ENCODE assay signal across 8 cellular contexts in the genomic region with DNA sequence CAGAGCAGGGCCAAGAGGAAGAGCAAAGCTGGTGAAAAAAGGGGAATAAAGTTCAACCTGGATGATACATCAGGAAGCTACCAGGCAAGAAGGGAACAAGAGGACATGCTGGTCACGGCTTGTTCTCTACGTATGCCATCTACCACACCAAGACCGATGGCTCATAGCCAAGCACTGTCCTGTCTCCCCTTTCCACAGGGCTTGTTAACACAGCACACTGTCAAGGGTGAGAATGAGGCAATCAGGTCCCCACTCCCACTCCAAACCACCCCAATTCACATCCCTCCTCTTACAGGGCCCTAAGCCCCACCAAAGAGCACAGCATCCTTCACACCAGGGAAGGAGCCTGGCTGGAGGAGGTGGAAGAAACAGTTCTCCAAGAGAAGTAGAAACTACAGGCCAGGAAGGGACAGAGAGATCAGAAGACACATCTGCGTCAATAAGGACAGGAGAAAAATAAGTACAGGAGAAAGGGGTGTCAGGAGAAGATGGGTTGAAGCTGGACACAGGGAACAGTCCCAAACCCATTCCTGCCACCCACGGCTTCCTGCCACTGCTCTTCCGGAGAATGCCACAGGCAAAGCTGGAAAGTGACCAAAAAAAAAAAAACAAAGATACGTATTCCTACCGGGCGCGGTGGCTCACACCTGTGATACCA. TPM values are rescaled to one million over a fixed set of nuclear protein-coding genes. Genes with fewer than 3 reads are reported as not detected.
A peak's percentile ranks its signal among the peaks of the same experiment; 100 is the strongest.
DNase-seq lines count a peak whose midpoint lies in the region; FAIRE-seq and TF ChIP-seq lines count a peak whose summit lies in the region.

No MANE protein-coding gene starts in this region.

- H3K4me3 ChIP-seq in iPS-18c (ENCODE audit: insufficient read depth, low read depth, low read length) = peak overlapping the region; percentile 71
- no peak overlapping the region for H3K4me3 ChIP-seq in testis

- intact Hi-C loops in activated T-helper 2 cell treated with anti-CD3 and anti-CD28 coated beads, Interferon-gamma antibody, Interleukin-2, Interleukin-4, amounts not matched to agents 10 μg/mL and 5 μg/mL and 100 μg/mL, durations not matched to agents 14 hours and 24 hours and 36 hours (cut with micrococcal nuclease) = no loop called here
- intact Hi-C loops in testis (cut with DNase I; ENCODE audit: low total_unique reads) = no loop called here

- no peak for TF ChIP-seq POLR2A in testis (IDR thresholded peaks at IDR 0.05)

- H3K27me3 Mint-ChIP-seq in T-helper 2 cell treated with Interferon-gamma antibody and Interleukin-4, amounts not matched to agents 5 μg/mL and 100 μg/mL, for 36 hours (ENCODE audit: low read depth) = no peaks in the 10 kb centered on the region
- H3K27me3 Mint-ChIP-seq in activated T-helper 2 cell treated with anti-CD3 and anti-CD28 coated beads, Interferon-gamma antibody, Interleukin-2, Interleukin-4, amounts not matched to agents 10 μg/mL and 5 μg/mL and 100 μg/mL, durations not matched to agents 14 hours and 24 hours and 36 hours (ENCODE audit: low read depth) = no peaks in the 10 kb centered on the region

- H3K4me1 ChIP-seq in testis = peaks cover 46% of the 10 kb centered on the region

- no peak for FAIRE-seq in urothelium cell line (lab: Jason Lieb, UNC)

- H3K9me3 ChIP-seq in iPS-18c (ENCODE audit: control insufficient read depth, insufficient read depth, low read length) (no peaks in the 10 kb centered on the region), testis (no peaks in the 10 kb centered on the region)

- TF ChIP-seq CTCF in testis (IDR thresholded peaks at IDR 0.05) = no peak

- DNase-seq in T-helper 2 cell treated with Interferon-gamma antibody and Interleukin-4, amounts not matched to agents 5 μg/mL and 100 μg/mL, for 36 hours (ENCODE audit: low spot score) = no peak
- no peak for DNase-seq in T-helper 2 cell
- no peak for DNase-seq in activated T-helper 2 cell treated with anti-CD3 and anti-CD28 coated beads, Interferon-gamma antibody, Interleukin-2, Interleukin-4, amounts not matched to agents 10 μg/mL and 5 μg/mL and 100 μg/mL, durations not matched to agents 14 hours and 24 hours and 36 hours (ENCODE audit: low spot score)
- peak; percentile 56 for DNase-seq in testis
- DNase-seq in NCI-H524 (lab: John Stamatoyannopoulos, UW) = no peak
- no peak for DNase-seq in OCI-M1 (lab: John Stamatoyannopoulos, UW)
- no peak for DNase-seq in urothelium cell line (ENCODE audit: low spot score)

- no peaks in the 10 kb centered on the region for H3K9me3 Mint-ChIP-seq in T-helper 2 cell treated with Interferon-gamma antibody and Interleukin-4, amounts not matched to agents 5 μg/mL and 100 μg/mL, for 36 hours
- no peaks in the 10 kb centered on the region for H3K9me3 Mint-ChIP-seq in activated T-helper 2 cell treated with anti-CD3 and anti-CD28 coated beads, Interferon-gamma antibody, Interleukin-2, Interleukin-4, amounts not matched to agents 10 μg/mL and 5 μg/mL and 100 μg/mL, durations not matched to agents 14 hours and 24 hours and 36 hours

- no peaks in the 10 kb centered on the region for H3K36me3 ChIP-seq in testis (ENCODE audit: low read depth, missing control alignments)

- H3K27me3 ChIP-seq in testis = no peaks in the 10 kb centered on the region

- WGBS in testis, 2 donors = 52 to 53% methylated on average over 10 of the region's 10 CpGs

- H3K4me1 Mint-ChIP-seq in T-helper 2 cell treated with Interferon-gamma antibody and Interleukin-4, amounts not matched to agents 5 μg/mL and 100 μg/mL, for 36 hours (ENCODE audit: low read depth) = peaks cover 31% of the 10 kb centered on the region
- peaks cover 31% of the 10 kb centered on the region for H3K4me1 Mint-ChIP-seq in activated T-helper 2 cell treated with anti-CD3 and anti-CD28 coated beads, Interferon-gamma antibody, Interleukin-2, Interleukin-4, amounts not matched to agents 10 μg/mL and 5 μg/mL and 100 μg/mL, durations not matched to agents 14 hours and 24 hours and 36 hours (ENCODE audit: low read depth)

- H3K36me3 Mint-ChIP-seq in T-helper 2 cell treated with Interferon-gamma antibody and Interleukin-4, amounts not matched to agents 5 μg/mL and 100 μg/mL, for 36 hours (ENCODE audit: low read depth) = peaks cover 35% of the 10 kb centered on the region
- H3K36me3 Mint-ChIP-seq in activated T-helper 2 cell treated with anti-CD3 and anti-CD28 coated beads, Interferon-gamma antibody, Interleukin-2, Interleukin-4, amounts not matched to agents 10 μg/mL and 5 μg/mL and 100 μg/mL, durations not matched to agents 14 hours and 24 hours and 36 hours (ENCODE audit: low read depth) = peaks cover 42% of the 10 kb centered on the region

- peak overlapping the region; percentile 59 for H3K27ac Mint-ChIP-seq in T-helper 2 cell treated with Interferon-gamma antibody and Interleukin-4, amounts not matched to agents 5 μg/mL and 100 μg/mL, for 36 hours
- peak overlapping the region; percentile 85 for H3K27ac Mint-ChIP-seq in activated T-helper 2 cell treated with anti-CD3 and anti-CD28 coated beads, Interferon-gamma antibody, Interleukin-2, Interleukin-4, amounts not matched to agents 10 μg/mL and 5 μg/mL and 100 μg/mL, durations not matched to agents 14 hours and 24 hours and 36 hours

- H3K4me3 Mint-ChIP-seq in T-helper 2 cell treated with Interferon-gamma antibody and Interleukin-4, amounts not matched to agents 5 μg/mL and 100 μg/mL, for 36 hours = peak overlapping the region; percentile 39
- peak overlapping the region; percentile 10 for H3K4me3 Mint-ChIP-seq in activated T-helper 2 cell treated with anti-CD3 and anti-CD28 coated beads, Interferon-gamma antibody, Interleukin-2, Interleukin-4, amounts not matched to agents 10 μg/mL and 5 μg/mL and 100 μg/mL, durations not matched to agents 14 hours and 24 hours and 36 hours (ENCODE audit: low read depth)

- H3K27ac ChIP-seq in testis = peak overlapping the region; percentile 88 to 99

RNA-seq across cellular contexts. Expression of a gene that starts 0.9 kb away (rescaled TPM):
- 55.4 and 56.1 TPM in 2 replicates for total RNA-seq in activated T-helper 2 cell treated with anti-CD3 and anti-CD28 coated beads, Interferon-gamma antibody, Interleukin-2, Interleukin-4, amounts not matched to agents 10 μg/mL and 5 μg/mL and 100 μg/mL, durations not matched to agents 14 hours and 24 hours and 36 hours
- total RNA-seq in testis = 10 to 100 TPM; 47.9 to 59.3 TPM
- polyA plus RNA-seq in testis (ENCODE audit: insufficient read depth, low read depth, low replicate concordance) = 49.0 TPM

RNA-seq across cellular contexts. Expression of a gene that starts 3.0 kb away (rescaled TPM):
- 169 and 178 TPM in 2 replicates for total RNA-seq in activated T-helper 2 cell treated with anti-CD3 and anti-CD28 coated beads, Interferon-gamma antibody, Interleukin-2, Interleukin-4, amounts not matched to agents 10 μg/mL and 5 μg/mL and 100 μg/mL, durations not matched to agents 14 hours and 24 hours and 36 hours
- total RNA-seq in testis = 10 to 100 TPM; 45.5 to 84.3 TPM
- polyA plus RNA-seq in testis (ENCODE audit: insufficient read depth, low read depth, low replicate concordance) = 100 TPM

RNA-seq across cellular contexts. Expression of a gene that starts 9.9 kb away (rescaled TPM):
- total RNA-seq in activated T-helper 2 cell treated with anti-CD3 and anti-CD28 coated beads, Interferon-gamma antibody, Interleukin-2, Interleukin-4, amounts not matched to agents 10 μg/mL and 5 μg/mL and 100 μg/mL, durations not matched to agents 14 hours and 24 hours and 36 hours = 30.4 and 30.6 TPM in 2 replicates
- total RNA-seq in testis = 10 to 100 TPM; 31.0 to 34.9 TPM
- polyA plus RNA-seq in testis (ENCODE audit: insufficient read depth, low read depth, low replicate concordance) = 33.2 TPM

RNA-seq across cellular contexts. Expression of a gene that starts 11.7 kb away (rescaled TPM):
- total RNA-seq in activated T-helper 2 cell treated with anti-CD3 and anti-CD28 coated beads, Interferon-gamma antibody, Interleukin-2, Interleukin-4, amounts not matched to agents 10 μg/mL and 5 μg/mL and 100 μg/mL, durations not matched to agents 14 hours and 24 hours and 36 hours = 54.9 and 60.2 TPM in 2 replicates
- total RNA-seq in testis = 10 to 100 TPM; 26.5 to 35.0 TPM
- polyA plus RNA-seq in testis (ENCODE audit: insufficient read depth, low read depth, low replicate concordance) = 46.5 TPM

RNA-seq across cellular contexts. Expression of a gene that starts 15.6 kb away (rescaled TPM):
- total RNA-seq in activated T-helper 2 cell treated with anti-CD3 and anti-CD28 coated beads, Interferon-gamma antibody, Interleukin-2, Interleukin-4, amounts not matched to agents 10 μg/mL and 5 μg/mL and 100 μg/mL, durations not matched to agents 14 hours and 24 hours and 36 hours = 23.6 and 25.3 TPM in 2 replicates
- 10 to 100 TPM; 84.1 to 87.1 TPM for total RNA-seq in testis
- polyA plus RNA-seq in testis (ENCODE audit: insufficient read depth, low read depth, low replicate concordance) = 111 TPM
